ENCODE assay signal across 1 cellular context in the genomic region with DNA sequence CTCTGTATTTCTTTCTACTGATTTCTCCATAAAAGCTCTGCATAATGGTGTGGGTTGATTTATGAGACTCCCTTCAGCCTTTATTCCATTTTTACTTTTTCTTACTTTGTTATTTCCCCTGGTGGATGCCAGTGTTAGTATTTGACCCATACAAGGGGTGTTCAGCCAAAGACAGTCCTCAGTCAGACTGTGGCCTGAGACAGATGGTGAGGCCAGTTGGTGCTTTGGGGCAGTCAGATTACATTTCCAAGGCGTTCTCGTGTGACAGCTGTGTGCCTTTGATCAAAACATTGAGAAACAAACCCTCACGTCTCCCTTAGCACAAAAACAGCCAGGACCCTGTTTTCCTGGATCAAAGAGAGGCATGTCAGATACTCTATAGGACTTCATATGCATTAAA.
TF ChIP-seq lines count a peak whose summit lies in the region.

No MANE protein-coding gene starts in this region.

TF ChIP-seq in H1, 55 proteins besides CTCF, POLR2A, EP300 and RAD21:
- TF ChIP-seq, protein P1, sequence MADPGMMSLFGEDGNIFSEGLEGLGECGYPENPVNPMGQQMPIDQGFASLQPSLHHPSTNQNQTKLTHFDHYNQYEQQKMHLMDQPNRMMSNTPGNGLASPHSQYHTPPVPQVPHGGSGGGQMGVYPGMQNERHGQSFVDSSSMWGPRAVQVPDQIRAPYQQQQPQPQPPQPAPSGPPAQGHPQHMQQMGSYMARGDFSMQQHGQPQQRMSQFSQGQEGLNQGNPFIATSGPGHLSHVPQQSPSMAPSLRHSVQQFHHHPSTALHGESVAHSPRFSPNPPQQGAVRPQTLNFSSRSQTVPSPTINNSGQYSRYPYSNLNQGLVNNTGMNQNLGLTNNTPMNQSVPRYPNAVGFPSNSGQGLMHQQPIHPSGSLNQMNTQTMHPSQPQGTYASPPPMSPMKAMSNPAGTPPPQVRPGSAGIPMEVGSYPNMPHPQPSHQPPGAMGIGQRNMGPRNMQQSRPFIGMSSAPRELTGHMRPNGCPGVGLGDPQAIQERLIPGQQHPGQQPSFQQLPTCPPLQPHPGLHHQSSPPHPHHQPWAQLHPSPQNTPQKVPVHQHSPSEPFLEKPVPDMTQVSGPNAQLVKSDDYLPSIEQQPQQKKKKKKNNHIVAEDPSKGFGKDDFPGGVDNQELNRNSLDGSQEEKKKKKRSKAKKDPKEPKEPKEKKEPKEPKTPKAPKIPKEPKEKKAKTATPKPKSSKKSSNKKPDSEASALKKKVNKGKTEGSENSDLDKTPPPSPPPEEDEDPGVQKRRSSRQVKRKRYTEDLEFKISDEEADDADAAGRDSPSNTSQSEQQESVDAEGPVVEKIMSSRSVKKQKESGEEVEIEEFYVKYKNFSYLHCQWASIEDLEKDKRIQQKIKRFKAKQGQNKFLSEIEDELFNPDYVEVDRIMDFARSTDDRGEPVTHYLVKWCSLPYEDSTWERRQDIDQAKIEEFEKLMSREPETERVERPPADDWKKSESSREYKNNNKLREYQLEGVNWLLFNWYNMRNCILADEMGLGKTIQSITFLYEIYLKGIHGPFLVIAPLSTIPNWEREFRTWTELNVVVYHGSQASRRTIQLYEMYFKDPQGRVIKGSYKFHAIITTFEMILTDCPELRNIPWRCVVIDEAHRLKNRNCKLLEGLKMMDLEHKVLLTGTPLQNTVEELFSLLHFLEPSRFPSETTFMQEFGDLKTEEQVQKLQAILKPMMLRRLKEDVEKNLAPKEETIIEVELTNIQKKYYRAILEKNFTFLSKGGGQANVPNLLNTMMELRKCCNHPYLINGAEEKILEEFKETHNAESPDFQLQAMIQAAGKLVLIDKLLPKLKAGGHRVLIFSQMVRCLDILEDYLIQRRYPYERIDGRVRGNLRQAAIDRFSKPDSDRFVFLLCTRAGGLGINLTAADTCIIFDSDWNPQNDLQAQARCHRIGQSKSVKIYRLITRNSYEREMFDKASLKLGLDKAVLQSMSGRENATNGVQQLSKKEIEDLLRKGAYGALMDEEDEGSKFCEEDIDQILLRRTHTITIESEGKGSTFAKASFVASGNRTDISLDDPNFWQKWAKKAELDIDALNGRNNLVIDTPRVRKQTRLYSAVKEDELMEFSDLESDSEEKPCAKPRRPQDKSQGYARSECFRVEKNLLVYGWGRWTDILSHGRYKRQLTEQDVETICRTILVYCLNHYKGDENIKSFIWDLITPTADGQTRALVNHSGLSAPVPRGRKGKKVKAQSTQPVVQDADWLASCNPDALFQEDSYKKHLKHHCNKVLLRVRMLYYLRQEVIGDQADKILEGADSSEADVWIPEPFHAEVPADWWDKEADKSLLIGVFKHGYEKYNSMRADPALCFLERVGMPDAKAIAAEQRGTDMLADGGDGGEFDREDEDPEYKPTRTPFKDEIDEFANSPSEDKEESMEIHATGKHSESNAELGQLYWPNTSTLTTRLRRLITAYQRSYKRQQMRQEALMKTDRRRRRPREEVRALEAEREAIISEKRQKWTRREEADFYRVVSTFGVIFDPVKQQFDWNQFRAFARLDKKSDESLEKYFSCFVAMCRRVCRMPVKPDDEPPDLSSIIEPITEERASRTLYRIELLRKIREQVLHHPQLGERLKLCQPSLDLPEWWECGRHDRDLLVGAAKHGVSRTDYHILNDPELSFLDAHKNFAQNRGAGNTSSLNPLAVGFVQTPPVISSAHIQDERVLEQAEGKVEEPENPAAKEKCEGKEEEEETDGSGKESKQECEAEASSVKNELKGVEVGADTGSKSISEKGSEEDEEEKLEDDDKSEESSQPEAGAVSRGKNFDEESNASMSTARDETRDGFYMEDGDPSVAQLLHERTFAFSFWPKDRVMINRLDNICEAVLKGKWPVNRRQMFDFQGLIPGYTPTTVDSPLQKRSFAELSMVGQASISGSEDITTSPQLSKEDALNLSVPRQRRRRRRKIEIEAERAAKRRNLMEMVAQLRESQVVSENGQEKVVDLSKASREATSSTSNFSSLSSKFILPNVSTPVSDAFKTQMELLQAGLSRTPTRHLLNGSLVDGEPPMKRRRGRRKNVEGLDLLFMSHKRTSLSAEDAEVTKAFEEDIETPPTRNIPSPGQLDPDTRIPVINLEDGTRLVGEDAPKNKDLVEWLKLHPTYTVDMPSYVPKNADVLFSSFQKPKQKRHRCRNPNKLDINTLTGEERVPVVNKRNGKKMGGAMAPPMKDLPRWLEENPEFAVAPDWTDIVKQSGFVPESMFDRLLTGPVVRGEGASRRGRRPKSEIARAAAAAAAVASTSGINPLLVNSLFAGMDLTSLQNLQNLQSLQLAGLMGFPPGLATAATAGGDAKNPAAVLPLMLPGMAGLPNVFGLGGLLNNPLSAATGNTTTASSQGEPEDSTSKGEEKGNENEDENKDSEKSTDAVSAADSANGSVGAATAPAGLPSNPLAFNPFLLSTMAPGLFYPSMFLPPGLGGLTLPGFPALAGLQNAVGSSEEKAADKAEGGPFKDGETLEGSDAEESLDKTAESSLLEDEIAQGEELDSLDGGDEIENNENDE (IDR thresholded peaks at IDR 0.05; ENCODE audit: insufficient replicate concordance, low read length), result no peak
TF ChIP-seq in H1: peak in this region for 0.
